18 cellular contexts compared by ENCODE assay signal in the genomic region with DNA sequence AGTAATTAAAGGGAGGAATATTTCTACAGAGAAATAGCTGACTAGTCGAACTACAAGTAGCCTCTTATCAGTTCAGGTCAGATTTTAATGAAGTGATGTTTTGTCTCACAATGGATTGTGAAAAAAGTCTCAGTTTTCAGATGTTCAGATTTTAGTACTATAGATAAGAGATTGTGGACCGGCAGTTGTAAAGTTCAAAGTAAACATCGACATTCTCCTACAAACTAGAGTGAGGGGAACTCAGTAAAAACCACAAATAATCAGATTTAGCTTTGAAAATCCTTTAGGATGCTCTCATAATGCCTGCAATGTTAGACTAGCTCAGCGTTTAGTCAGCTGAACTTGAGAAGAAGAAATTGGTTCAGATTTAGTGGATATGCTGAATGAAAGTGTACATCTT. TPM values are rescaled to one million over a fixed set of nuclear protein-coding genes. Genes with fewer than 3 reads are reported as not detected.
"Had no signal": no experiment of that assay in that cellular context is flagged by ENCODE, and none has a peak within 500 bp of the region (broad histone marks: within the 10 kb centered on the region; RNA-seq: fewer than 3 reads in every experiment).

No MANE protein-coding gene starts in this region.

- H3K36me3 ChIP-seq: adrenal gland, colonic mucosa, pancreas, tibial nerve had no signal

- H3K9me3 ChIP-seq: colonic mucosa, pancreas had no signal

- H3K27ac ChIP-seq: adrenal gland, colonic mucosa, epithelial cell of prostate, foreskin keratinocyte, pancreas, tibial nerve had no signal

- H3K9me3 Mint-ChIP-seq: activated CD4-positive, alpha-beta T cell treated with anti-CD3 and anti-CD28 coated beads, Interleukin-2, amount 10 ng/mL, durations not matched to agents 24 days and 14 days; natural killer cell treated with Interleukin-12 subunit alpha and Interleukin-12 subunit beta and Interleukin-15 and Interleukin-18, amount 100 ng/mL, for 72 hours had no signal

- H3K4me3 ChIP-seq: adrenal gland, colonic mucosa, pancreas, tibial nerve had no signal

- H3K4me1 Mint-ChIP-seq: activated CD4-positive, alpha-beta T cell treated with anti-CD3 and anti-CD28 coated beads, Interleukin-2, amount 10 ng/mL, durations not matched to agents 24 days and 14 days had no signal

- H3K27me3 ChIP-seq: adrenal gland, colonic mucosa, foreskin keratinocyte, pancreas, tibial nerve had no signal

- H3K4me1 ChIP-seq: adrenal gland, colonic mucosa, foreskin keratinocyte, pancreas had no signal

- H3K27ac Mint-ChIP-seq: activated CD4-positive, alpha-beta T cell treated with anti-CD3 and anti-CD28 coated beads, Interleukin-2, amount 10 ng/mL, durations not matched to agents 24 days and 14 days; activated CD8-positive, alpha-beta T cell treated with anti-CD3 and anti-CD28 coated beads, Interleukin-2, amount 10 ng/mL, durations not matched to agents 7 days and 5 days; activated naive CD4-positive, alpha-beta T cell treated with anti-CD3 and anti-CD28 coated beads, Interleukin-2, amount 50 U/mL, for 72 hours; natural killer cell treated with Interleukin-12 subunit alpha and Interleukin-12 subunit beta and Interleukin-15 and Interleukin-18, amount 100 ng/mL, for 72 hours; stimulated activated naive CD8-positive, alpha-beta T cell treated with anti-CD3 and anti-CD28 coated beads, Interleukin-15, Interleukin-2, amounts not matched to agents 100 ng/mL and 50 ng/mL, for 24 hours; T-helper 1 cell treated with Interleukin-12 subunit alpha and Interleukin-12 subunit beta and Interleukin-4 antibody, amounts not matched to agents 30 μg/mL and 1 μg/mL, for 36 hours had no signal

- H3K36me3 Mint-ChIP-seq: activated naive CD4-positive, alpha-beta T cell treated with anti-CD3 and anti-CD28 coated beads, Interleukin-2, amount 50 U/mL, for 72 hours; natural killer cell treated with Interleukin-12 subunit alpha and Interleukin-12 subunit beta and Interleukin-15 and Interleukin-18, amount 100 ng/mL, for 72 hours had no signal

- DNase-seq: activated CD4-positive, alpha-beta T cell treated with anti-CD3 and anti-CD28 coated beads, Interleukin-2, amount 10 ng/mL, durations not matched to agents 24 days and 14 days; activated CD8-positive, alpha-beta T cell treated with anti-CD3 and anti-CD28 coated beads, Interleukin-2, amount 10 ng/mL, durations not matched to agents 7 days and 5 days; activated T-cell treated with anti-CD3 and anti-CD28 coated beads, Interleukin-2, amount 50 U/mL, for 1 hour; adrenal gland; central memory CD4-positive, alpha-beta T cell; colonic mucosa; foreskin keratinocyte; pancreas; right cardiac atrium; stimulated activated CD4-positive, alpha-beta T cell treated with anti-CD3 and anti-CD28 coated beads, Interleukin-1b, Interleukin-23, amount 100 ng/mL, for 48 hours; substantia nigra; T1000 had no signal

- H3K4me3 Mint-ChIP-seq: activated CD4-positive, alpha-beta T cell treated with anti-CD3 and anti-CD28 coated beads, Interleukin-2, amount 10 ng/mL, durations not matched to agents 24 days and 14 days; activated CD8-positive, alpha-beta T cell treated with anti-CD3 and anti-CD28 coated beads, Interleukin-2, amount 10 ng/mL, durations not matched to agents 7 days and 5 days; natural killer cell treated with Interleukin-12 subunit alpha and Interleukin-12 subunit beta and Interleukin-15 and Interleukin-18, amount 100 ng/mL, for 72 hours; stimulated activated naive CD8-positive, alpha-beta T cell treated with anti-CD3 and anti-CD28 coated beads, Interleukin-15, Interleukin-2, amounts not matched to agents 100 ng/mL and 50 ng/mL, for 24 hours; T-helper 1 cell treated with Interleukin-12 subunit alpha and Interleukin-12 subunit beta and Interleukin-4 antibody, amounts not matched to agents 30 μg/mL and 1 μg/mL, for 36 hours had no signal

RNA-seq across cellular contexts. Expression of a gene that starts 39.9 kb away (rescaled TPM):
- total RNA-seq: activated CD8-positive, alpha-beta T cell treated with anti-CD3 and anti-CD28 coated beads, Interleukin-2, amount 10 ng/mL, durations not matched to agents 7 days and 5 days; foreskin keratinocyte had no signal
